ENCODE assay signal across 1 cellular context in the genomic region with DNA sequence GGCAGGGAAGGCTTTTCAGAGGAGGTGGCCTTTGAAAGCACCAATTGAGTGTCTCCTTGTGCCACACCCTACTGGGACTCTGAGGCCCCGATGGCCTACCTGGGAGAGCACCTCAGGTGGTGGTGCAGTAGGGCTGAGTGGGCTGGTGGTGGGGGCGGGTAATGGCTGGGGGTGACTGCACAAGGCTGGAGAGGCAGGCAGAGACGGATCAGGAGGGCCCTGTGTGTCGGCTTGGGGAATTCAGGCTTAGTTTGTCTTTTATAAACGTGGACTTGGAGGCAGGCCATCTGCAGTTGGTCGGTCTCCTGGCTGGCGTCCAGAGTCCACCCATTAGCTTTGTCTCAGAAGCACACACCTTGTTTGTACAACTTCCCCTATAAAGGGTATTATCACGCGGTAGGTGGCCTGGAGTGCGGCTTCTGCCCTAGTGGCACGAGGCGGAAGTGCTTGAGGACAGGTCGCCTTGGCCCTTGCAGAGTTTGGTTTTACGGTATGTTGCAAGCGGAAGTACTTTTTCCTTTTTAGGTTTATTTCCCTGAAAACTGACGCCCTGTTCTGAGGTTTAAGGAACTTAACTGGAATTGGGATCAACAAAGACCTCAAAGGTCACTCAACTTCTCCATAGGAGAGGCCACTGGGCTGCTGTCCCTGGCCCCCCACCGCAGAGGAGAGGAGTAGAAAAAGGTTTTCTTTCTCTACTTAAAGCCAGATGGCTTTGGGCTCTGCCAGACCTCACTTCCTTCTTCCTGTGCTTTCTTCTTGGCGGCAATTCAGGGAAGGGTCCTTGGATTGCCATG.
TF ChIP-seq lines count a peak whose summit lies in the region.

No MANE protein-coding gene starts in this region.

TF ChIP-seq in K562, 482 proteins besides CTCF, POLR2A, EP300 and RAD21 (continued from another document and continues in another):
- TF ChIP-seq, protein P1, sequence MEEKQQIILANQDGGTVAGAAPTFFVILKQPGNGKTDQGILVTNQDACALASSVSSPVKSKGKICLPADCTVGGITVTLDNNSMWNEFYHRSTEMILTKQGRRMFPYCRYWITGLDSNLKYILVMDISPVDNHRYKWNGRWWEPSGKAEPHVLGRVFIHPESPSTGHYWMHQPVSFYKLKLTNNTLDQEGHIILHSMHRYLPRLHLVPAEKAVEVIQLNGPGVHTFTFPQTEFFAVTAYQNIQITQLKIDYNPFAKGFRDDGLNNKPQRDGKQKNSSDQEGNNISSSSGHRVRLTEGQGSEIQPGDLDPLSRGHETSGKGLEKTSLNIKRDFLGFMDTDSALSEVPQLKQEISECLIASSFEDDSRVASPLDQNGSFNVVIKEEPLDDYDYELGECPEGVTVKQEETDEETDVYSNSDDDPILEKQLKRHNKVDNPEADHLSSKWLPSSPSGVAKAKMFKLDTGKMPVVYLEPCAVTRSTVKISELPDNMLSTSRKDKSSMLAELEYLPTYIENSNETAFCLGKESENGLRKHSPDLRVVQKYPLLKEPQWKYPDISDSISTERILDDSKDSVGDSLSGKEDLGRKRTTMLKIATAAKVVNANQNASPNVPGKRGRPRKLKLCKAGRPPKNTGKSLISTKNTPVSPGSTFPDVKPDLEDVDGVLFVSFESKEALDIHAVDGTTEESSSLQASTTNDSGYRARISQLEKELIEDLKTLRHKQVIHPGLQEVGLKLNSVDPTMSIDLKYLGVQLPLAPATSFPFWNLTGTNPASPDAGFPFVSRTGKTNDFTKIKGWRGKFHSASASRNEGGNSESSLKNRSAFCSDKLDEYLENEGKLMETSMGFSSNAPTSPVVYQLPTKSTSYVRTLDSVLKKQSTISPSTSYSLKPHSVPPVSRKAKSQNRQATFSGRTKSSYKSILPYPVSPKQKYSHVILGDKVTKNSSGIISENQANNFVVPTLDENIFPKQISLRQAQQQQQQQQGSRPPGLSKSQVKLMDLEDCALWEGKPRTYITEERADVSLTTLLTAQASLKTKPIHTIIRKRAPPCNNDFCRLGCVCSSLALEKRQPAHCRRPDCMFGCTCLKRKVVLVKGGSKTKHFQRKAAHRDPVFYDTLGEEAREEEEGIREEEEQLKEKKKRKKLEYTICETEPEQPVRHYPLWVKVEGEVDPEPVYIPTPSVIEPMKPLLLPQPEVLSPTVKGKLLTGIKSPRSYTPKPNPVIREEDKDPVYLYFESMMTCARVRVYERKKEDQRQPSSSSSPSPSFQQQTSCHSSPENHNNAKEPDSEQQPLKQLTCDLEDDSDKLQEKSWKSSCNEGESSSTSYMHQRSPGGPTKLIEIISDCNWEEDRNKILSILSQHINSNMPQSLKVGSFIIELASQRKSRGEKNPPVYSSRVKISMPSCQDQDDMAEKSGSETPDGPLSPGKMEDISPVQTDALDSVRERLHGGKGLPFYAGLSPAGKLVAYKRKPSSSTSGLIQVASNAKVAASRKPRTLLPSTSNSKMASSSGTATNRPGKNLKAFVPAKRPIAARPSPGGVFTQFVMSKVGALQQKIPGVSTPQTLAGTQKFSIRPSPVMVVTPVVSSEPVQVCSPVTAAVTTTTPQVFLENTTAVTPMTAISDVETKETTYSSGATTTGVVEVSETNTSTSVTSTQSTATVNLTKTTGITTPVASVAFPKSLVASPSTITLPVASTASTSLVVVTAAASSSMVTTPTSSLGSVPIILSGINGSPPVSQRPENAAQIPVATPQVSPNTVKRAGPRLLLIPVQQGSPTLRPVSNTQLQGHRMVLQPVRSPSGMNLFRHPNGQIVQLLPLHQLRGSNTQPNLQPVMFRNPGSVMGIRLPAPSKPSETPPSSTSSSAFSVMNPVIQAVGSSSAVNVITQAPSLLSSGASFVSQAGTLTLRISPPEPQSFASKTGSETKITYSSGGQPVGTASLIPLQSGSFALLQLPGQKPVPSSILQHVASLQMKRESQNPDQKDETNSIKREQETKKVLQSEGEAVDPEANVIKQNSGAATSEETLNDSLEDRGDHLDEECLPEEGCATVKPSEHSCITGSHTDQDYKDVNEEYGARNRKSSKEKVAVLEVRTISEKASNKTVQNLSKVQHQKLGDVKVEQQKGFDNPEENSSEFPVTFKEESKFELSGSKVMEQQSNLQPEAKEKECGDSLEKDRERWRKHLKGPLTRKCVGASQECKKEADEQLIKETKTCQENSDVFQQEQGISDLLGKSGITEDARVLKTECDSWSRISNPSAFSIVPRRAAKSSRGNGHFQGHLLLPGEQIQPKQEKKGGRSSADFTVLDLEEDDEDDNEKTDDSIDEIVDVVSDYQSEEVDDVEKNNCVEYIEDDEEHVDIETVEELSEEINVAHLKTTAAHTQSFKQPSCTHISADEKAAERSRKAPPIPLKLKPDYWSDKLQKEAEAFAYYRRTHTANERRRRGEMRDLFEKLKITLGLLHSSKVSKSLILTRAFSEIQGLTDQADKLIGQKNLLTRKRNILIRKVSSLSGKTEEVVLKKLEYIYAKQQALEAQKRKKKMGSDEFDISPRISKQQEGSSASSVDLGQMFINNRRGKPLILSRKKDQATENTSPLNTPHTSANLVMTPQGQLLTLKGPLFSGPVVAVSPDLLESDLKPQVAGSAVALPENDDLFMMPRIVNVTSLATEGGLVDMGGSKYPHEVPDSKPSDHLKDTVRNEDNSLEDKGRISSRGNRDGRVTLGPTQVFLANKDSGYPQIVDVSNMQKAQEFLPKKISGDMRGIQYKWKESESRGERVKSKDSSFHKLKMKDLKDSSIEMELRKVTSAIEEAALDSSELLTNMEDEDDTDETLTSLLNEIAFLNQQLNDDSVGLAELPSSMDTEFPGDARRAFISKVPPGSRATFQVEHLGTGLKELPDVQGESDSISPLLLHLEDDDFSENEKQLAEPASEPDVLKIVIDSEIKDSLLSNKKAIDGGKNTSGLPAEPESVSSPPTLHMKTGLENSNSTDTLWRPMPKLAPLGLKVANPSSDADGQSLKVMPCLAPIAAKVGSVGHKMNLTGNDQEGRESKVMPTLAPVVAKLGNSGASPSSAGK (IDR thresholded peaks at IDR 0.05): no peak
- TF ChIP-seq, protein P2, sequence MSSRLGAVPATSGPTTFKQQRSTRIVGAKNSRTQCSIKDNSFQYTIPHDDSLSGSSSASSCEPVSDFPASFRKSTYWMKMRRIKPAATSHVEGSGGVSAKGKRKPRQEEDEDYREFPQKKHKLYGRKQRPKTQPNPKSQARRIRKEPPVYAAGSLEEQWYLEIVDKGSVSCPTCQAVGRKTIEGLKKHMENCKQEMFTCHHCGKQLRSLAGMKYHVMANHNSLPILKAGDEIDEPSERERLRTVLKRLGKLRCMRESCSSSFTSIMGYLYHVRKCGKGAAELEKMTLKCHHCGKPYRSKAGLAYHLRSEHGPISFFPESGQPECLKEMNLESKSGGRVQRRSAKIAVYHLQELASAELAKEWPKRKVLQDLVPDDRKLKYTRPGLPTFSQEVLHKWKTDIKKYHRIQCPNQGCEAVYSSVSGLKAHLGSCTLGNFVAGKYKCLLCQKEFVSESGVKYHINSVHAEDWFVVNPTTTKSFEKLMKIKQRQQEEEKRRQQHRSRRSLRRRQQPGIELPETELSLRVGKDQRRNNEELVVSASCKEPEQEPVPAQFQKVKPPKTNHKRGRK (tag; IDR thresholded peaks at IDR 0.05): no peak
- no peak for TF ChIP-seq ZNF778 (CRISPR knock-in tag; IDR thresholded peaks at IDR 0.05)
- TF ChIP-seq, protein P3, sequence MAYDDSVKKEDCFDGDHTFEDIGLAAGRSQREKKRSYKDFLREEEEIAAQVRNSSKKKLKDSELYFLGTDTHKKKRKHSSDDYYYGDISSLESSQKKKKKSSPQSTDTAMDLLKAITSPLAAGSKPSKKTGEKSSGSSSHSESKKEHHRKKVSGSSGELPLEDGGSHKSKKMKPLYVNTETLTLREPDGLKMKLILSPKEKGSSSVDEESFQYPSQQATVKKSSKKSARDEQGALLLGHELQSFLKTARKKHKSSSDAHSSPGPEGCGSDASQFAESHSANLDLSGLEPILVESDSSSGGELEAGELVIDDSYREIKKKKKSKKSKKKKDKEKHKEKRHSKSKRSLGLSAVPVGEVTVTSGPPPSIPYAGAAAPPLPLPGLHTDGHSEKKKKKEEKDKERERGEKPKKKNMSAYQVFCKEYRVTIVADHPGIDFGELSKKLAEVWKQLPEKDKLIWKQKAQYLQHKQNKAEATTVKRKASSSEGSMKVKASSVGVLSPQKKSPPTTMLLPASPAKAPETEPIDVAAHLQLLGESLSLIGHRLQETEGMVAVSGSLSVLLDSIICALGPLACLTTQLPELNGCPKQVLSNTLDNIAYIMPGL (CRISPR knock-in tag; IDR thresholded peaks at IDR 0.05): 0 out of 2 replicates have a peak, but pooled peaks have one; percentile 41
- no peak for TF ChIP-seq MEF2A (IDR thresholded peaks at IDR 0.05; ENCODE audit: control insufficient read depth, low read depth, low read length)
- no peak for TF ChIP-seq ZNF212 (CRISPR knock-in tag; IDR thresholded peaks at IDR 0.05)
- TF ChIP-seq SNRNP70 (optimal IDR thresholded peaks at IDR 0.05; ENCODE audit: low read depth, low read length): no peak
- TF ChIP-seq BMI1 (IDR thresholded peaks at IDR 0.05; ENCODE audit: low read length): no peak
- TF ChIP-seq, protein P4, sequence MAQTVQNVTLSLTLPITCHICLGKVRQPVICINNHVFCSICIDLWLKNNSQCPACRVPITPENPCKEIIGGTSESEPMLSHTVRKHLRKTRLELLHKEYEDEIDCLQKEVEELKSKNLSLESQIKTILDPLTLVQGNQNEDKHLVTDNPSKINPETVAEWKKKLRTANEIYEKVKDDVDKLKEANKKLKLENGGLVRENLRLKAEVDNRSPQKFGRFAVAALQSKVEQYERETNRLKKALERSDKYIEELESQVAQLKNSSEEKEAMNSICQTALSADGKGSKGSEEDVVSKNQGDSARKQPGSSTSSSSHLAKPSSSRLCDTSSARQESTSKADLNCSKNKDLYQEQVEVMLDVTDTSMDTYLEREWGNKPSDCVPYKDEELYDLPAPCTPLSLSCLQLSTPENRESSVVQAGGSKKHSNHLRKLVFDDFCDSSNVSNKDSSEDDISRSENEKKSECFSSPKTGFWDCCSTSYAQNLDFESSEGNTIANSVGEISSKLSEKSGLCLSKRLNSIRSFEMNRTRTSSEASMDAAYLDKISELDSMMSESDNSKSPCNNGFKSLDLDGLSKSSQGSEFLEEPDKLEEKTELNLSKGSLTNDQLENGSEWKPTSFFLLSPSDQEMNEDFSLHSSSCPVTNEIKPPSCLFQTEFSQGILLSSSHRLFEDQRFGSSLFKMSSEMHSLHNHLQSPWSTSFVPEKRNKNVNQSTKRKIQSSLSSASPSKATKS (CRISPR knock-in tag; IDR thresholded peaks at IDR 0.05): no peak
- TF ChIP-seq CHCHD3 (CRISPR knock-in tag; IDR thresholded peaks at IDR 0.05): no peak
- TF ChIP-seq KLF6 (CRISPR knock-in tag; IDR thresholded peaks at IDR 0.05; ENCODE audit: borderline replicate concordance): no peak; the same call in 1 of the 2 replicates
- no peak for TF ChIP-seq PHB (CRISPR knock-in tag; IDR thresholded peaks at IDR 0.05)
- TF ChIP-seq TEAD1 (CRISPR knock-in tag; IDR thresholded peaks at IDR 0.05): no peak
- peak; percentile 66 for TF ChIP-seq ARID1B (IDR thresholded peaks at IDR 0.05)
- TF ChIP-seq MCM2 (IDR thresholded peaks at IDR 0.05; ENCODE audit: low read depth): no peak
- TF ChIP-seq, protein P5, sequence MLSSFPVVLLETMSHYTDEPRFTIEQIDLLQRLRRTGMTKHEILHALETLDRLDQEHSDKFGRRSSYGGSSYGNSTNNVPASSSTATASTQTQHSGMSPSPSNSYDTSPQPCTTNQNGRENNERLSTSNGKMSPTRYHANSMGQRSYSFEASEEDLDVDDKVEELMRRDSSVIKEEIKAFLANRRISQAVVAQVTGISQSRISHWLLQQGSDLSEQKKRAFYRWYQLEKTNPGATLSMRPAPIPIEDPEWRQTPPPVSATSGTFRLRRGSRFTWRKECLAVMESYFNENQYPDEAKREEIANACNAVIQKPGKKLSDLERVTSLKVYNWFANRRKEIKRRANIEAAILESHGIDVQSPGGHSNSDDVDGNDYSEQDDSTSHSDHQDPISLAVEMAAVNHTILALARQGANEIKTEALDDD (IDR thresholded peaks at IDR 0.05): no peak
- 0 out of 2 replicates have a peak, but pooled peaks have one; percentile 9 for TF ChIP-seq GTF2E2 (tag; IDR thresholded peaks at IDR 0.05)
- TF ChIP-seq ZNF766 (CRISPR knock-in tag; conservative IDR thresholded peaks at IDR 0.05): no peak
- TF ChIP-seq, protein P6, sequence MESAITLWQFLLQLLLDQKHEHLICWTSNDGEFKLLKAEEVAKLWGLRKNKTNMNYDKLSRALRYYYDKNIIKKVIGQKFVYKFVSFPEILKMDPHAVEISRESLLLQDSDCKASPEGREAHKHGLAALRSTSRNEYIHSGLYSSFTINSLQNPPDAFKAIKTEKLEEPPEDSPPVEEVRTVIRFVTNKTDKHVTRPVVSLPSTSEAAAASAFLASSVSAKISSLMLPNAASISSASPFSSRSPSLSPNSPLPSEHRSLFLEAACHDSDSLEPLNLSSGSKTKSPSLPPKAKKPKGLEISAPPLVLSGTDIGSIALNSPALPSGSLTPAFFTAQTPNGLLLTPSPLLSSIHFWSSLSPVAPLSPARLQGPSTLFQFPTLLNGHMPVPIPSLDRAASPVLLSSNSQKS (CRISPR knock-in tag; IDR thresholded peaks at IDR 0.05): no peak
- peak; percentile 95 for TF ChIP-seq BHLHE40 (IDR thresholded peaks at IDR 0.05; ENCODE audit: low read length)
- TF ChIP-seq PHTF2 (CRISPR knock-in tag; IDR thresholded peaks at IDR 0.05): no peak
- no peak for TF ChIP-seq NFYB (IDR thresholded peaks at IDR 0.05; ENCODE audit: extremely low read depth, insufficient read length)
- TF ChIP-seq GTF2F1 (IDR thresholded peaks at IDR 0.05; ENCODE audit: low read depth, low read length): no peak
- TF ChIP-seq CBFA2T2 (conservative IDR thresholded peaks at IDR 0.05): peak; percentile 33; the same call in 1 of the 2 replicates
- TF ChIP-seq KLF13 (tag; IDR thresholded peaks at IDR 0.05; ENCODE audit: borderline replicate concordance, low read depth): no peak
- TF ChIP-seq SRSF1 (IDR thresholded peaks at IDR 0.05; ENCODE audit: low read depth, low read length): no peak
- TF ChIP-seq CEBPG (CRISPR knock-in tag; IDR thresholded peaks at IDR 0.05): no peak
- TF ChIP-seq CEBPG (tag; conservative IDR thresholded peaks at IDR 0.05 in 1 of 2, IDR thresholded peaks at IDR 0.05 in 1 of 2): no peak
- no peak for TF ChIP-seq KLF1 (tag; IDR thresholded peaks at IDR 0.05)
- TF ChIP-seq, protein P7, sequence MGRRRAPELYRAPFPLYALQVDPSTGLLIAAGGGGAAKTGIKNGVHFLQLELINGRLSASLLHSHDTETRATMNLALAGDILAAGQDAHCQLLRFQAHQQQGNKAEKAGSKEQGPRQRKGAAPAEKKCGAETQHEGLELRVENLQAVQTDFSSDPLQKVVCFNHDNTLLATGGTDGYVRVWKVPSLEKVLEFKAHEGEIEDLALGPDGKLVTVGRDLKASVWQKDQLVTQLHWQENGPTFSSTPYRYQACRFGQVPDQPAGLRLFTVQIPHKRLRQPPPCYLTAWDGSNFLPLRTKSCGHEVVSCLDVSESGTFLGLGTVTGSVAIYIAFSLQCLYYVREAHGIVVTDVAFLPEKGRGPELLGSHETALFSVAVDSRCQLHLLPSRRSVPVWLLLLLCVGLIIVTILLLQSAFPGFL (CRISPR knock-in tag; IDR thresholded peaks at IDR 0.05): no peak
- TF ChIP-seq, protein P8, sequence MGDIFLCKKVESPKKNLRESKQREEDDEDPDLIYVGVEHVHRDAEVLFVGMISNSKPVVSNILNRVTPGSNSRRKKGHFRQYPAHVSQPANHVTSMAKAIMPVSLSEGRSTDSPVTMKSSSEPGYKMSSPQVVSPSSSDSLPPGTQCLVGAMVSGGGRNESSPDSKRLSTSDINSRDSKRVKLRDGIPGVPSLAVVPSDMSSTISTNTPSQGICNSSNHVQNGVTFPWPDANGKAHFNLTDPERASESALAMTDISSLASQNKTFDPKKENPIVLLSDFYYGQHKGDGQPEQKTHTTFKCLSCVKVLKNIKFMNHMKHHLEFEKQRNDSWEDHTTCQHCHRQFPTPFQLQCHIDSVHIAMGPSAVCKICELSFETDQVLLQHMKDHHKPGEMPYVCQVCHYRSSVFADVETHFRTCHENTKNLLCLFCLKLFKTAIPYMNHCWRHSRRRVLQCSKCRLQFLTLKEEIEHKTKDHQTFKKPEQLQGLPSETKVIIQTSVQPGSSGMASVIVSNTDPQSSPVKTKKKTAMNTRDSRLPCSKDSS (IDR thresholded peaks at IDR 0.05; ENCODE audit: low read depth, partially characterized antibody): no peak
